In the genomic region with DNA sequence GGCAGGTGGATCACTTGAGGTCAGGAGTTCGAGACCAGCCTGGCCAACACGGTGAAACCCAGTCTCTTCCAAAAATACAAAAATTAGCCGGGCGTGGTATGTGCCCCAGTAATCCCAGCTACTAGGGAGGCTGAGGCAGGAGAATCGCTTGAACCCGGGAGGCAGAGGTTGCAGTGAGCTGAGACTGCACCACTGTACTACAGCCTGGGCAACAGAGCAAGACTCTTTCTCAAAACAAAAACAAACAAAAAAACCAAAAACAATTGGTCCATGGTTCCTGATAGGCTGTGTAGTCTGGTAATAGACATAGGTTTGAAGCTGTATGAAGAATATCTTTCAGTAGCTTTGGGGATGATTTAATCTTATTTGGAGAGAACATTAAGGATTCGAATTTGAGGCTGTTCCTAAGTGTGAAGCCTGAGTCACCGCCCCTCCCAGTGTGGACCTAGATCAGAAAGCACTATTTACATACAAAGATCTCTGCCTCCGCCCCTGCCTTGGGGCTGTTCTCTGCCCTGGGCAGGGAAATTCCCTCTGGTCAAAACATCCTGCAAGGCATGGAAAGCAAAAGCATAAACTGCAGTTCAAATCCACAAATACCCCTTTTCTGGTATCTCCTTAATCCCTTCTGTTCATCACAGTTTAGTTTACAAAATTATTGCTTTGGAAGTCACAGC, we compare ENCODE assay signal across 10 cellular contexts. TPM values are rescaled to one million over a fixed set of nuclear protein-coding genes. Genes with fewer than 3 reads are reported as not detected.
A peak's percentile ranks its signal among the peaks of the same experiment; 100 is the strongest.
DNase-seq lines count a peak whose midpoint lies in the region; ATAC-seq and TF ChIP-seq lines count a peak whose summit lies in the region.
"Had no signal": no experiment of that assay in that cellular context is flagged by ENCODE, and none has a peak within 500 bp of the region (broad histone marks: within the 10 kb centered on the region; RNA-seq: fewer than 3 reads in every experiment).

No MANE protein-coding gene starts in this region.

- no peak overlapping the region for H3K27ac ChIP-seq in Peyer's patch
- H3K27ac ChIP-seq: A549, parathyroid adenoma had no signal

- no peak for TF ChIP-seq CTCF in Peyer's patch (IDR thresholded peaks at IDR 0.05)

- H3K36me3 ChIP-seq in Peyer's patch: no peaks in the 10 kb centered on the region

- TF ChIP-seq POLR2A in Peyer's patch (IDR thresholded peaks at IDR 0.05): no peak

- no peaks in the 10 kb centered on the region for H3K9me3 ChIP-seq in Peyer's patch
- H3K9me3 ChIP-seq: A549 had no signal

- no peak overlapping the region for H3K4me3 ChIP-seq in Peyer's patch
- H3K4me3 ChIP-seq: A549 had no signal

- no peaks in the 10 kb centered on the region for H3K27me3 ChIP-seq in Peyer's patch

- H3K4me1 ChIP-seq in Peyer's patch: peaks cover 0 to 8% (median 4%) of the 10 kb centered on the region in 4 donors
- H3K4me1 ChIP-seq: A549, parathyroid adenoma had no signal

- peak; percentile 13 for DNase-seq in NCI-H2196 (lab: John Stamatoyannopoulos, UW; ENCODE audit: unreplicated experiment)
- no peak for DNase-seq in NCI-H2196 treated with DMSO at 0.1 percent for 48 hours (lab: John Stamatoyannopoulos, UW; ENCODE audit: unreplicated experiment)
- peak; percentile 50 to 87 (median 64) for DNase-seq in Peyer's patch
- DNase-seq in hepatic stellate cell (ENCODE audit: low spot score): peak; percentile 34
- no peak for DNase-seq in NCI-H524 treated with DMSO at 0.1 percent for 48 hours (lab: John Stamatoyannopoulos, UW)
- DNase-seq in retina: no peak
- DNase-seq in NCI-H2227 (lab: John Stamatoyannopoulos, UW; ENCODE audit: unreplicated experiment): no peak

- ATAC-seq in HG02759 (IDR thresholded peaks at IDR 0.05; ENCODE audit: unreplicated experiment): peak; percentile 93

RNA-seq across cellular contexts. Expression of a gene that starts 52.8 kb away (rescaled TPM):
- total RNA-seq in Peyer's patch: 1 to 10 TPM in 2 of 4 donors, under 1 TPM in 1, not detected in 1; 0.94 to 2.5 (median 1.4) TPM

Comparison
In these comparisons a context has a peak if more than half of its experiments do, and no peak if none do; other contexts are left out.
1. DNase-seq: peak in NCI-H2196 (single experiment), Peyer's patch (3 of 3) and hepatic stellate cell (single experiment); none in NCI-H2196 treated with DMSO at 0.1 percent for 48 hours (single experiment), NCI-H524 treated with DMSO at 0.1 percent for 48 hours (single experiment), retina (single experiment) and NCI-H2227 (single experiment).